8 cellular contexts compared by ENCODE assay signal in genomic region chr1:149927535-149928387, GRCh38. TPM values are rescaled to one million over a fixed set of nuclear protein-coding genes. Genes with fewer than 3 reads are reported as not detected.
DNase-seq lines count a peak whose midpoint lies in the region; ATAC-seq and TF ChIP-seq lines count a peak whose summit lies in the region.

Gene SF3B4, minus strand, starts transcription at chr1:149927803. Its CDS starts 44 bp downstream, at chr1:149927759.

- H3K9me3 Mint-ChIP-seq in activated T-cell treated with anti-CD3 and anti-CD28 coated beads, Interleukin-2, amount 50 U/mL, for 4 hours: no peaks in the 10 kb centered on the region

- peak; percentile 79 to 92 for TF ChIP-seq POLR2A in Peyer's patch (IDR thresholded peaks at IDR 0.05)

- peaks cover 46% of the 10 kb centered on the region for H3K4me1 Mint-ChIP-seq in activated T-cell treated with anti-CD3 and anti-CD28 coated beads, Interleukin-2, amount 50 U/mL, for 4 hours (ENCODE audit: low read depth)

- 1 to 2% methylated on average over 47 to 48 of the region's 48 CpGs for WGBS in esophagus, 2 donors

- peaks cover 36% of the 10 kb centered on the region for H3K36me3 Mint-ChIP-seq in activated T-cell treated with anti-CD3 and anti-CD28 coated beads, Interleukin-2, amount 50 U/mL, for 4 hours (ENCODE audit: insufficient read depth)

- DNase-seq in DMS79 treated with DMSO at 0.1 percent for 48 hours (lab: John Stamatoyannopoulos, UW): peak; percentile 96
- DNase-seq in Peyer's patch: peak; percentile 94 to 98 (median 97)
- peak; percentile 93 for DNase-seq in activated T-cell treated with anti-CD3 and anti-CD28 coated beads, Interleukin-2, amount 50 U/mL, for 4 hours
- peak; percentile 88 to 91 for DNase-seq in stimulated activated CD8-positive, alpha-beta memory T cell treated with anti-CD3 and anti-CD28 coated beads, Interleukin-7, amount 100 ng/mL, for 1 hour (ENCODE audit: low read depth in 2 of 2)

- H3K9ac ChIP-seq in KMS-11 (peak within 1 kb of the TSS; percentile 75), muscle layer of colon (ENCODE audit: low read length) (peak within 1 kb of the TSS; percentile 76)

- no peak for TF ChIP-seq CTCF in KMS-11 (conservative IDR thresholded peaks at IDR 0.05; ENCODE audit: low read depth, low read length)
- TF ChIP-seq CTCF in Peyer's patch (IDR thresholded peaks at IDR 0.05): peak in 1 of 6 experiments; percentile 15

- H3K4me2 ChIP-seq in KMS-11: peak within 1 kb of the TSS; percentile 80

- peaks cover 37% of the 10 kb centered on the region for H3K79me2 ChIP-seq in KMS-11 (ENCODE audit: insufficient read depth, low read depth)

- H3K4me1 ChIP-seq in KMS-11 (ENCODE audit: low read depth, poor library complexity, severe bottlenecking) (peaks cover 33% of the 10 kb centered on the region), Peyer's patch (peaks cover 0 to 44% (median 9%) of the 10 kb centered on the region in 4 donors), esophagus (ENCODE audit: control insufficient read depth in 2 of 2, insufficient read depth in 2 of 2, low read length in 1 of 2) (peaks cover 2 to 8% of the 10 kb centered on the region in 2 donors), muscle layer of colon (ENCODE audit: insufficient read depth, low read length) (peaks cover 32% of the 10 kb centered on the region)

- peak; percentile 92 for ATAC-seq in GM21786 (IDR thresholded peaks at IDR 0.05; ENCODE audit: unreplicated experiment)
- ATAC-seq in activated T-cell treated with anti-CD3 and anti-CD28 coated beads, Interleukin-2, amount 50 U/mL, for 4 hours: peak; percentile 99

- H3K36me3 ChIP-seq in KMS-11 (ENCODE audit: insufficient read depth): peaks cover 33% of the 10 kb centered on the region; the same call in 1 of the 2 replicates
- peaks cover 0 to 65% (median 3%) of the 10 kb centered on the region in 3 donors for H3K36me3 ChIP-seq in Peyer's patch
- H3K36me3 ChIP-seq in esophagus (ENCODE audit: control insufficient read depth in 2 of 2, insufficient read depth in 2 of 2, low read length in 1 of 2): peaks cover 14 to 22% of the 10 kb centered on the region in 2 donors
- peaks cover 71% of the 10 kb centered on the region for H3K36me3 ChIP-seq in muscle layer of colon (ENCODE audit: insufficient read depth, low read length)

- H3K27ac ChIP-seq in KMS-11: peak within 1 kb of the TSS; percentile 77
- H3K27ac ChIP-seq in Peyer's patch: peak within 1 kb of the TSS; percentile 82 to 93 (median 90)
- peak within 1 kb of the TSS; percentile 94 to 98 for H3K27ac ChIP-seq in esophagus (ENCODE audit: low read depth in 2 of 2, low read length in 1 of 2)
- H3K27ac ChIP-seq in muscle layer of colon (ENCODE audit: low read depth, low read length): peak within 1 kb of the TSS; percentile 87

- H3K27me3 Mint-ChIP-seq in activated T-cell treated with anti-CD3 and anti-CD28 coated beads, Interleukin-2, amount 50 U/mL, for 4 hours (ENCODE audit: low read depth): no peaks in the 10 kb centered on the region

- peak within 1 kb of the TSS; percentile 99 for H3K4me3 Mint-ChIP-seq in activated T-cell treated with anti-CD3 and anti-CD28 coated beads, Interleukin-2, amount 50 U/mL, for 4 hours

- H3K27me3 ChIP-seq in KMS-11 (ENCODE audit: insufficient read depth, low read depth) (no peaks in the 10 kb centered on the region), Peyer's patch (no peaks in the 10 kb centered on the region), esophagus (ENCODE audit: control insufficient read depth in 1 of 2, insufficient read depth in 2 of 2, low read length in 2 of 2) (no peaks in the 10 kb centered on the region), muscle layer of colon (ENCODE audit: control insufficient read depth in 1 of 2, insufficient read depth in 2 of 2, low read length in 2 of 2) (no peaks in the 10 kb centered on the region)

- no peaks in the 10 kb centered on the region for H4K20me1 ChIP-seq in KMS-11 (ENCODE audit: insufficient read depth)

- peak within 1 kb of the TSS; percentile 47 for H2AFZ ChIP-seq in KMS-11 (ENCODE audit: low read depth)

- peak within 1 kb of the TSS; percentile 100 for H3K4me3 ChIP-seq in KMS-11 (IDR thresholded peaks at IDR 0.05; ENCODE audit: insufficient read depth, low read depth, low read length)
- peak within 1 kb of the TSS; percentile 64 to 88 (median 73) for H3K4me3 ChIP-seq in Peyer's patch
- peak within 1 kb of the TSS; percentile 96 to 99 for H3K4me3 ChIP-seq in esophagus (ENCODE audit: low read depth in 1 of 2, low read length in 2 of 2)
- H3K4me3 ChIP-seq in muscle layer of colon (ENCODE audit: low read depth in 1 of 2, low read length in 2 of 2): peak within 1 kb of the TSS; percentile 87 to 97

- H3K9me3 ChIP-seq in Peyer's patch (no peaks in the 10 kb centered on the region), esophagus (ENCODE audit: control insufficient read depth in 2 of 2, insufficient read depth in 1 of 2, low read depth in 1 of 2, low read length in 1 of 2) (no peaks in the 10 kb centered on the region), muscle layer of colon (ENCODE audit: low read length) (no peaks in the 10 kb centered on the region)

RNA-seq across cellular contexts. Expression of gene SF3B4, which starts in this region (rescaled TPM):
- total RNA-seq in Peyer's patch: 10 to 100 TPM; 21.0 to 32.2 (median 28.2) TPM
- 100 to 1,000 TPM; 129 to 135 (median 130) TPM for total RNA-seq in activated T-cell treated with anti-CD3 and anti-CD28 coated beads, Interleukin-2, amount 50 U/mL, for 4 hours
- 10 to 100 TPM; 30.2 to 40.1 TPM for polyA plus RNA-seq in esophagus

Comparison
In these comparisons a context has a peak if more than half of its experiments do, and no peak if none do; other contexts are left out.
1. Peak in every context shown above with its lines: DNase-seq, ATAC-seq, H3K4me3 ChIP-seq and H3K27ac ChIP-seq.